ENCODE assay signal across 15 cellular contexts in the genomic region with DNA sequence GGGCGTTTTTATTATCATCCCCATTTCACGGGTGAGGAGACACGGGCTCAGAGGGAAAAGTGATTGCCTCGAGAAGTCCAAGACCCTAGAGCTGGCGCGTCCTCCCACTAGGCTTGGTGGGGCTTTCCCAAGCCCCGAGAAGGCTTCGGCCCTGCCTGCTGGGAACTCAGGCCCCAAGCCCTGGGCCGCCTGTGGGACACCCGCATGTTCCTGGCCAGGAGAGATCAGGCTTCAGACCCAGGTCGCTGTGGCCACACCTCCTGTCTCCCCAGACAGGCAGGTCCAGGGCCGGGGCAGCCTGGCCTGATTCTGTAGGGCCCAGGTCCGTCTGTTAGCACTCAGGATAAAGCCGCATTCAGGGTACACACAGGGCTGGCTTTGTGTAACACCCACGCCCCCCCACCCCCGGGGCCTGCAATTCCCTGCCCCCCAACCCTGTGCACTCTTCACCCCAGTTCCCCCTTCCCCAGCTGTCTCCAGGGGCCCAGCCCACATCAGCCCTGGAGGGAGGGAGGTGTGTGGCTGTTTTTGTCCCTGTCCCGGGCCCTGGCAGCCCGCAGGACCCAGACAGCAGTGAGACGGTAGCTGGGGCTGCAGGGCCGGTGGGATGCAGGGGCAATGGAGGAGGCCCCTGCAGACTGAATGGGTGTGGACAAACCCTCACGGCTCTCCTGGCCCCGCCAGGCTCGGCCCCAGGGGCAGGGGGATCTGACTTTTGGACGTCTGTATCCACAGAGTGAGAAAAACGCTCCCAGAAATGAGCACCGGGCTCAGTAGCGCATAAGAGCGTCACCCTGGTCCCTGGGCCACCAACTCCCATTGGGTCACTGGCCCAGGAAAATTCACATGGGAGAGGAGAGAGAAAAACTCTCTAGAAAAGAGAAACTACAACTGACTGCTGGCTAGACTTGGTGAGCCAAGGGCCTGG. TPM values are rescaled to one million over a fixed set of nuclear protein-coding genes. Genes with fewer than 3 reads are reported as not detected.
DNase-seq lines count a peak whose midpoint lies in the region; ATAC-seq and TF ChIP-seq lines count a peak whose summit lies in the region.
"Had no signal": no experiment of that assay in that cellular context is flagged by ENCODE, and none has a peak within 500 bp of the region (broad histone marks: within the 10 kb centered on the region; RNA-seq: fewer than 3 reads in every experiment).

No MANE protein-coding gene starts in this region.

- H3K4me1 ChIP-seq in uterus = peaks cover 0 to 8% of the 10 kb centered on the region in 2 donors

- H3K4me1 Mint-ChIP-seq in activated naive CD8-positive, alpha-beta T cell treated with anti-CD3 and anti-CD28 coated beads, Interleukin-2, amount 10 ng/mL, durations not matched to agents 7 days and 5 days = peaks cover 11% of the 10 kb centered on the region
- peaks cover 20% of the 10 kb centered on the region for H3K4me1 Mint-ChIP-seq in activated naive CD8-positive, alpha-beta T cell treated with anti-CD3 and anti-CD28 coated beads for 36 hours
- H3K4me1 Mint-ChIP-seq in brain (peaks cover 36% of the 10 kb centered on the region), nephron (peaks cover 61% of the 10 kb centered on the region)
- peaks cover 5% of the 10 kb centered on the region for H3K4me1 Mint-ChIP-seq in activated T-helper 2 cell treated with anti-CD3 and anti-CD28 coated beads, Interferon-gamma antibody, Interleukin-2, Interleukin-4, amounts not matched to agents 10 μg/mL and 5 μg/mL and 100 μg/mL, durations not matched to agents 14 hours and 24 hours and 36 hours (ENCODE audit: low read depth)

- ATAC-seq in activated naive CD8-positive, alpha-beta T cell treated with anti-CD3 and anti-CD28 coated beads, Interleukin-2, amount 10 ng/mL, durations not matched to agents 7 days and 5 days (ENCODE audit: low read depth) = no peak
- ATAC-seq in GM18519 (IDR thresholded peaks at IDR 0.05; ENCODE audit: low FRiP score, unreplicated experiment) = no peak
- ATAC-seq in HG02623 (IDR thresholded peaks at IDR 0.05; ENCODE audit: unreplicated experiment) = no peak
- ATAC-seq: activated naive CD4-positive, alpha-beta T cell treated with anti-CD3 and anti-CD28 coated beads, Interleukin-2, amount 50 U/mL, for 72 hours had no signal

- intact Hi-C loops in uterus (cut with DNase I; ENCODE audit: low total_unique reads) = no loop called here
- intact Hi-C loops in activated T-helper 2 cell treated with anti-CD3 and anti-CD28 coated beads, Interferon-gamma antibody, Interleukin-2, Interleukin-4, amounts not matched to agents 10 μg/mL and 5 μg/mL and 100 μg/mL, durations not matched to agents 14 hours and 24 hours and 36 hours (cut with micrococcal nuclease) = no loop called here

- TF ChIP-seq POLR2A in uterus (IDR thresholded peaks at IDR 0.05) = no peak

- H3K27me3 Mint-ChIP-seq in activated naive CD8-positive, alpha-beta T cell treated with anti-CD3 and anti-CD28 coated beads, Interleukin-2, amount 10 ng/mL, durations not matched to agents 7 days and 5 days = no peaks in the 10 kb centered on the region
- H3K27me3 Mint-ChIP-seq in activated naive CD8-positive, alpha-beta T cell treated with anti-CD3 and anti-CD28 coated beads for 36 hours = no peaks in the 10 kb centered on the region
- H3K27me3 Mint-ChIP-seq in brain (no peaks in the 10 kb centered on the region), nephron (ENCODE audit: low read depth) (no peaks in the 10 kb centered on the region)
- no peaks in the 10 kb centered on the region for H3K27me3 Mint-ChIP-seq in activated T-helper 2 cell treated with anti-CD3 and anti-CD28 coated beads, Interferon-gamma antibody, Interleukin-2, Interleukin-4, amounts not matched to agents 10 μg/mL and 5 μg/mL and 100 μg/mL, durations not matched to agents 14 hours and 24 hours and 36 hours (ENCODE audit: low read depth)

- H3K9me3 ChIP-seq in uterus = no peaks in the 10 kb centered on the region
- H3K9me3 ChIP-seq: MG63 had no signal

- POLR2A ChIA-PET in activated naive CD8-positive, alpha-beta T cell treated with anti-CD3 and anti-CD28 coated beads, Interleukin-2, amount 10 ng/mL, durations not matched to agents 7 days and 5 days (lab: Charles Lee) = no interaction called here

- H3K36me3 Mint-ChIP-seq in activated naive CD8-positive, alpha-beta T cell treated with anti-CD3 and anti-CD28 coated beads, Interleukin-2, amount 10 ng/mL, durations not matched to agents 7 days and 5 days = no peaks in the 10 kb centered on the region
- no peaks in the 10 kb centered on the region for H3K36me3 Mint-ChIP-seq in activated naive CD8-positive, alpha-beta T cell treated with anti-CD3 and anti-CD28 coated beads for 36 hours
- H3K36me3 Mint-ChIP-seq in brain (peaks cover 7% of the 10 kb centered on the region), nephron (ENCODE audit: low read depth) (peaks cover 14% of the 10 kb centered on the region)
- H3K36me3 Mint-ChIP-seq in activated T-helper 2 cell treated with anti-CD3 and anti-CD28 coated beads, Interferon-gamma antibody, Interleukin-2, Interleukin-4, amounts not matched to agents 10 μg/mL and 5 μg/mL and 100 μg/mL, durations not matched to agents 14 hours and 24 hours and 36 hours (ENCODE audit: low read depth) = no peaks in the 10 kb centered on the region
- H3K36me3 Mint-ChIP-seq: activated naive CD4-positive, alpha-beta T cell treated with anti-CD3 and anti-CD28 coated beads, Interleukin-2, amount 50 U/mL, for 72 hours had no signal

- H3K27me3 ChIP-seq in uterus = no peaks in the 10 kb centered on the region
- H3K27me3 ChIP-seq: hepatocyte, MG63 had no signal

- H3K27ac ChIP-seq in uterus = peak overlapping the region in 1 of 2 donors; percentile 15
- H3K27ac ChIP-seq: hepatocyte had no signal

- peak; percentile 17 for DNase-seq in activated naive CD8-positive, alpha-beta T cell treated with anti-CD3 and anti-CD28 coated beads, Interleukin-2, amount 10 ng/mL, durations not matched to agents 7 days and 5 days
- no peak for DNase-seq in activated naive CD8-positive, alpha-beta T cell treated with anti-CD3 and anti-CD28 coated beads for 36 hours
- DNase-seq in uterus = peak; percentile 12 to 15
- DNase-seq in activated T-helper 2 cell treated with anti-CD3 and anti-CD28 coated beads, Interferon-gamma antibody, Interleukin-2, Interleukin-4, amounts not matched to agents 10 μg/mL and 5 μg/mL and 100 μg/mL, durations not matched to agents 14 hours and 24 hours and 36 hours (ENCODE audit: low spot score) = no peak
- DNase-seq: activated CD4-positive, alpha-beta T cell treated with anti-CD3 and anti-CD28 coated beads for 4 hours; MG63; SW 1271 had no signal

- TF ChIP-seq CTCF in brain (conservative IDR thresholded peaks at IDR 0.05) (no peak), nephron (IDR thresholded peaks at IDR 0.05; ENCODE audit: unreplicated experiment in 3 of 3) (no peak), uterus (IDR thresholded peaks at IDR 0.05) (no peak)

- H3K27ac Mint-ChIP-seq in activated naive CD8-positive, alpha-beta T cell treated with anti-CD3 and anti-CD28 coated beads, Interleukin-2, amount 10 ng/mL, durations not matched to agents 7 days and 5 days = no peak overlapping the region
- H3K27ac Mint-ChIP-seq in activated naive CD8-positive, alpha-beta T cell treated with anti-CD3 and anti-CD28 coated beads for 36 hours = no peak overlapping the region
- H3K27ac Mint-ChIP-seq in brain = peak overlapping the region in 4 of 5 experiments; percentile 3 to 44 (median 25)
- peak overlapping the region in 2 of 3 experiments; percentile 49 to 64 for H3K27ac Mint-ChIP-seq in nephron
- H3K27ac Mint-ChIP-seq in activated T-helper 2 cell treated with anti-CD3 and anti-CD28 coated beads, Interferon-gamma antibody, Interleukin-2, Interleukin-4, amounts not matched to agents 10 μg/mL and 5 μg/mL and 100 μg/mL, durations not matched to agents 14 hours and 24 hours and 36 hours = no peak overlapping the region

- peaks cover 4% of the 10 kb centered on the region for H3K9me3 Mint-ChIP-seq in activated naive CD8-positive, alpha-beta T cell treated with anti-CD3 and anti-CD28 coated beads, Interleukin-2, amount 10 ng/mL, durations not matched to agents 7 days and 5 days
- H3K9me3 Mint-ChIP-seq in activated naive CD8-positive, alpha-beta T cell treated with anti-CD3 and anti-CD28 coated beads for 36 hours = no peaks in the 10 kb centered on the region
- H3K9me3 Mint-ChIP-seq in brain (no peaks in the 10 kb centered on the region), nephron (no peaks in the 10 kb centered on the region)
- H3K9me3 Mint-ChIP-seq in activated T-helper 2 cell treated with anti-CD3 and anti-CD28 coated beads, Interferon-gamma antibody, Interleukin-2, Interleukin-4, amounts not matched to agents 10 μg/mL and 5 μg/mL and 100 μg/mL, durations not matched to agents 14 hours and 24 hours and 36 hours = no peaks in the 10 kb centered on the region
- H3K9me3 Mint-ChIP-seq: activated naive CD4-positive, alpha-beta T cell treated with anti-CD3 and anti-CD28 coated beads, Interleukin-2, amount 50 U/mL, for 72 hours had no signal

- H3K4me3 ChIP-seq in uterus = no peak overlapping the region
- H3K4me3 ChIP-seq: hepatocyte, lung, MG63 had no signal

- no peak overlapping the region for H3K4me3 Mint-ChIP-seq in activated naive CD8-positive, alpha-beta T cell treated with anti-CD3 and anti-CD28 coated beads, Interleukin-2, amount 10 ng/mL, durations not matched to agents 7 days and 5 days
- H3K4me3 Mint-ChIP-seq in activated naive CD8-positive, alpha-beta T cell treated with anti-CD3 and anti-CD28 coated beads for 36 hours = no peak overlapping the region
- H3K4me3 Mint-ChIP-seq in brain (no peak overlapping the region), nephron (no peak overlapping the region)
- no peak overlapping the region for H3K4me3 Mint-ChIP-seq in activated T-helper 2 cell treated with anti-CD3 and anti-CD28 coated beads, Interferon-gamma antibody, Interleukin-2, Interleukin-4, amounts not matched to agents 10 μg/mL and 5 μg/mL and 100 μg/mL, durations not matched to agents 14 hours and 24 hours and 36 hours (ENCODE audit: low read depth)

- H3K36me3 ChIP-seq in uterus = no peaks in the 10 kb centered on the region
- H3K36me3 ChIP-seq: MG63 had no signal

RNA-seq across cellular contexts. Expression of a gene that starts 42.4 kb away (rescaled TPM):
- total RNA-seq in activated naive CD8-positive, alpha-beta T cell treated with anti-CD3 and anti-CD28 coated beads, Interleukin-2, amount 10 ng/mL, durations not matched to agents 7 days and 5 days = 10 to 100 TPM; 27.5 to 28.5 TPM
- 1 to 10 TPM in 1 of 2 experiments, under 1 TPM in 1; 0.68 to 1.2 TPM for total RNA-seq in activated naive CD8-positive, alpha-beta T cell treated with anti-CD3 and anti-CD28 coated beads for 36 hours
- not detected for polyA plus RNA-seq in brain (ENCODE audit: insufficient read depth, low read depth, low replicate concordance)
- total RNA-seq in uterus = under 1 TPM in 1 of 4 donors, not detected in 3; 0.46 TPM
- total RNA-seq in activated T-helper 2 cell treated with anti-CD3 and anti-CD28 coated beads, Interferon-gamma antibody, Interleukin-2, Interleukin-4, amounts not matched to agents 10 μg/mL and 5 μg/mL and 100 μg/mL, durations not matched to agents 14 hours and 24 hours and 36 hours = 0.32 and 0.62 TPM in 2 replicates
- total RNA-seq: hepatocyte had no signal
- polyA plus RNA-seq: BJ, hepatocyte had no signal

RNA-seq across cellular contexts. Expression of a gene that starts 47.2 kb away (rescaled TPM):
- total RNA-seq in activated naive CD8-positive, alpha-beta T cell treated with anti-CD3 and anti-CD28 coated beads, Interleukin-2, amount 10 ng/mL, durations not matched to agents 7 days and 5 days = 1 to 10 TPM; 4.9 to 5.0 TPM
- 1 to 10 TPM; 1.0 to 1.7 TPM for total RNA-seq in activated naive CD8-positive, alpha-beta T cell treated with anti-CD3 and anti-CD28 coated beads for 36 hours
- polyA plus RNA-seq in brain (ENCODE audit: insufficient read depth, low read depth, low replicate concordance) = 43.8 TPM
- 10 to 100 TPM in 3 of 4 donors, 1 to 10 TPM in 1; 5.6 to 51.9 (median 33.5) TPM for total RNA-seq in uterus
- total RNA-seq in activated T-helper 2 cell treated with anti-CD3 and anti-CD28 coated beads, Interferon-gamma antibody, Interleukin-2, Interleukin-4, amounts not matched to agents 10 μg/mL and 5 μg/mL and 100 μg/mL, durations not matched to agents 14 hours and 24 hours and 36 hours = 0.99 and 1.1 TPM in 2 replicates

Comparison
In these comparisons a context has a peak if more than half of its experiments do, and no peak if none do; other contexts are left out.
1. DNase-seq: peak in activated naive CD8-positive, alpha-beta T cell treated with anti-CD3 and anti-CD28 coated beads, Interleukin-2, amount 10 ng/mL, durations not matched to agents 7 days and 5 days (single experiment) and uterus (2 of 2); none in activated naive CD8-positive, alpha-beta T cell treated with anti-CD3 and anti-CD28 coated beads for 36 hours (single experiment) and activated T-helper 2 cell treated with anti-CD3 and anti-CD28 coated beads, Interferon-gamma antibody, Interleukin-2, Interleukin-4, amounts not matched to agents 10 μg/mL and 5 μg/mL and 100 μg/mL, durations not matched to agents 14 hours and 24 hours and 36 hours (single experiment).
2. RNA of a gene that starts 42.4 kb away (total RNA-seq): 27.5 to 28.5 TPM in activated naive CD8-positive, alpha-beta T cell treated with anti-CD3 and anti-CD28 coated beads, Interleukin-2, amount 10 ng/mL, durations not matched to agents 7 days and 5 days; 0.68 to 1.2 TPM in activated naive CD8-positive, alpha-beta T cell treated with anti-CD3 and anti-CD28 coated beads for 36 hours, 0.32 to 0.62 TPM in activated T-helper 2 cell treated with anti-CD3 and anti-CD28 coated beads, Interferon-gamma antibody, Interleukin-2, Interleukin-4, amounts not matched to agents 10 μg/mL and 5 μg/mL and 100 μg/mL, durations not matched to agents 14 hours and 24 hours and 36 hours and 0.46 TPM in uterus; every median in the first group is over 10 times any median in the second.
3. H3K27ac Mint-ChIP-seq: peak in brain (4 of 5) and nephron (2 of 3); none in activated naive CD8-positive, alpha-beta T cell treated with anti-CD3 and anti-CD28 coated beads, Interleukin-2, amount 10 ng/mL, durations not matched to agents 7 days and 5 days (single experiment), activated naive CD8-positive, alpha-beta T cell treated with anti-CD3 and anti-CD28 coated beads for 36 hours (single experiment) and activated T-helper 2 cell treated with anti-CD3 and anti-CD28 coated beads, Interferon-gamma antibody, Interleukin-2, Interleukin-4, amounts not matched to agents 10 μg/mL and 5 μg/mL and 100 μg/mL, durations not matched to agents 14 hours and 24 hours and 36 hours (single experiment).